Comparison of ENCODE assay signal across 12 cellular contexts in the genomic region with DNA sequence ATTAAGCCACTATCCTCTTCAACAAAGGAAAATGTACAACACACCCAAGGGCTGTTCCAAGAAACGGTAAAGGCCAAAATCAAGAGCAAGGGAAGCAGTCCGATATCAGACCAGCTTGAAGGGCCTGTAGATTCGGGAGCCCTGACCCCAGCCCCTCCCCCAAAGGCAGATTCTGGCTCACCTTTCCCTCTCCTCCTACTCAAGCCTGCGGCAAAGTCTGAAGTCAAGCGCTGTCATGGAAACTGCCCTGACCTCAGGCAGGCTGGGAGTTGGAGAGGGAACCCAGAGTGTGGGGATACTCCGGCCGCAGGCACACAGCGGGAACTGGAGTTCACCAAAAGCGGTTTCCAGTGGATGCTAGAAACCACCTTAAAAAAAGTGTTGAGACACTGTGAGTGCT. TPM values are rescaled to one million over a fixed set of nuclear protein-coding genes. Genes with fewer than 3 reads are reported as not detected.
DNase-seq lines count a peak whose midpoint lies in the region; ATAC-seq and TF ChIP-seq lines count a peak whose summit lies in the region.
"Had no signal": no experiment of that assay in that cellular context is flagged by ENCODE, and none has a peak within 500 bp of the region (broad histone marks: within the 10 kb centered on the region; RNA-seq: fewer than 3 reads in every experiment).

No MANE protein-coding gene starts in this region.

- H3K23ac ChIP-seq in mesenchymal stem cell (ENCODE audit: low read length in 2 of 2), result peak overlapping the region in 1 of 2 experiments; percentile 36

- no peak for TF ChIP-seq RAD21 in HCT116 (IDR thresholded peaks at IDR 0.05; ENCODE audit: low read depth)

- H3K27me3 ChIP-seq in BE2C (no peaks in the 10 kb centered on the region), HCT116 (ENCODE audit: insufficient read depth, low read length) (no peaks in the 10 kb centered on the region), mesenchymal stem cell (ENCODE audit: control insufficient read depth in 1 of 2, insufficient read depth in 1 of 2, low read length in 2 of 2) (no peaks in the 10 kb centered on the region)

- no peak overlapping the region for H2AK5ac ChIP-seq in mesenchymal stem cell (ENCODE audit: low read length, severe bottlenecking)

- peak overlapping the region; percentile 98; the same call in 1 of the 2 replicates for H3K4me3 ChIP-seq in BE2C (ENCODE audit: low read depth, low read length)
- H3K4me3 ChIP-seq in HCT116 (replicated peaks in 1 of 2; ENCODE audit: low read depth in 1 of 2, low read length in 2 of 2), result peak overlapping the region; percentile 95 to 98
- H3K4me3 ChIP-seq in mesenchymal stem cell (ENCODE audit: insufficient read depth in 1 of 2, low read depth in 1 of 2, low read length in 2 of 2), result peak overlapping the region in 1 of 2 experiments; percentile 95

- CTCF ChIA-PET in HCT116 (lab: Charles Lee), result no interaction called here
- CTCF ChIA-PET in activated CD8-positive, alpha-beta T cell treated with anti-CD3 and anti-CD28 coated beads, Interleukin-2, amount 10 ng/mL, durations not matched to agents 7 days and 5 days (lab: Charles Lee), result interaction anchor here (0.9 kb wide), 1 partner anchor 20 kb away, joined by 4 read pairs; no protein-coding TSS in a partner anchor

- peaks cover 7% of the 10 kb centered on the region; the same call in 1 of the 2 replicates for H4K20me1 ChIP-seq in HCT116 (ENCODE audit: insufficient read depth)

- no peak overlapping the region for H3K4ac ChIP-seq in mesenchymal stem cell (ENCODE audit: low read depth in 1 of 2, low read length in 2 of 2)

- DNase-seq in BE2C (no peak), HCT116 (ENCODE audit: low read depth, low spot score) (no peak), mesenchymal stem cell (no peak), ureter (ENCODE audit: low spot score) (no peak), kidney tubule cell (ENCODE audit: low spot score) (no peak), foreskin melanocyte (no peak)
- DNase-seq in activated CD8-positive, alpha-beta T cell treated with anti-CD3 and anti-CD28 coated beads, Interleukin-2, amount 10 ng/mL, durations not matched to agents 7 days and 5 days, result no peak
- DNase-seq: aorta; DMS53; NCI-H524; stimulated activated CD4-positive, alpha-beta T cell treated with anti-CD3 and anti-CD28 coated beads, Interleukin-4, amount 100 ng/mL, for 4 hours had no signal

- 95% methylated on average over 8 of the region's 9 CpGs for WGBS in mesenchymal stem cell

- H4K8ac ChIP-seq in mesenchymal stem cell (ENCODE audit: low read length), result no peak overlapping the region

- no peaks in the 10 kb centered on the region for H3K9me2 ChIP-seq in HCT116 (ENCODE audit: insufficient read depth)

- H2AFZ ChIP-seq in HCT116 (ENCODE audit: low read depth, low read length, poor library complexity, severe bottlenecking), result no peak overlapping the region
- H2AFZ ChIP-seq in mesenchymal stem cell (ENCODE audit: low read depth, low read length), result no peak overlapping the region

- no peaks in the 10 kb centered on the region for H3K27me3 Mint-ChIP-seq in activated CD8-positive, alpha-beta T cell treated with anti-CD3 and anti-CD28 coated beads, Interleukin-2, amount 10 ng/mL, durations not matched to agents 7 days and 5 days (ENCODE audit: low read depth)

- H3K27ac ChIP-seq in HCT116 (ENCODE audit: low read depth, low read length) (peak overlapping the region; percentile 97), mesenchymal stem cell (ENCODE audit: low read length, poor library complexity, severe bottlenecking) (no peak overlapping the region)

- peak overlapping the region; percentile 92 for H3K4me2 ChIP-seq in HCT116 (ENCODE audit: low read length)
- no peak overlapping the region for H3K4me2 ChIP-seq in mesenchymal stem cell (ENCODE audit: low read length, poor library complexity, severe bottlenecking)

- TF ChIP-seq CTCF in BE2C (IDR thresholded peaks at IDR 0.05; ENCODE audit: low read depth, low read length), result no peak
- TF ChIP-seq CTCF in HCT116 (IDR thresholded peaks at IDR 0.05 in 2 of 3, conservative IDR thresholded peaks at IDR 0.05 in 1 of 3; ENCODE audit: borderline replicate concordance in 1 of 3, insufficient read depth in 1 of 3, low read depth in 2 of 3, low read length in 2 of 3), result no peak

- H3K9me3 Mint-ChIP-seq in activated CD8-positive, alpha-beta T cell treated with anti-CD3 and anti-CD28 coated beads, Interleukin-2, amount 10 ng/mL, durations not matched to agents 7 days and 5 days (ENCODE audit: insufficient read depth), result no peaks in the 10 kb centered on the region

- peaks cover 57% of the 10 kb centered on the region for H3K36me3 Mint-ChIP-seq in activated CD8-positive, alpha-beta T cell treated with anti-CD3 and anti-CD28 coated beads, Interleukin-2, amount 10 ng/mL, durations not matched to agents 7 days and 5 days (ENCODE audit: low read depth)

- peak overlapping the region; percentile 50 for H3K27ac Mint-ChIP-seq in activated CD8-positive, alpha-beta T cell treated with anti-CD3 and anti-CD28 coated beads, Interleukin-2, amount 10 ng/mL, durations not matched to agents 7 days and 5 days

- no peak overlapping the region for H3K14ac ChIP-seq in mesenchymal stem cell (ENCODE audit: low read length in 2 of 2)

- no peak for TF ChIP-seq POLR2A in HCT116 (IDR thresholded peaks at IDR 0.05; ENCODE audit: borderline replicate concordance, extremely low read depth, insufficient read depth, insufficient read length)

- H2BK120ac ChIP-seq in mesenchymal stem cell (ENCODE audit: low read depth, low read length), result no peak overlapping the region

- no peak overlapping the region for H4K91ac ChIP-seq in mesenchymal stem cell (ENCODE audit: low read length)

- H3K9ac ChIP-seq in HCT116 (ENCODE audit: low read length) (peak overlapping the region; percentile 95), mesenchymal stem cell (ENCODE audit: low read length) (peak overlapping the region; percentile 96)

- no peak overlapping the region for H3K18ac ChIP-seq in mesenchymal stem cell (ENCODE audit: low read depth in 1 of 2, low read length in 2 of 2)

- RAD21 ChIA-PET in HCT116 (lab: Charles Lee; ENCODE audit: low non-redundant PET in 1 of 2, low total read pairs in 2 of 2, uncharacterized antibody in 2 of 2, unreplicated experiment in 2 of 2), result no interaction called here

- no peak overlapping the region for H2BK15ac ChIP-seq in mesenchymal stem cell (ENCODE audit: low read depth, poor library complexity, severe bottlenecking)

- peaks cover 91% of the 10 kb centered on the region for H3K79me2 ChIP-seq in HCT116 (ENCODE audit: insufficient read depth, low read length)

- H2BK12ac ChIP-seq in mesenchymal stem cell (ENCODE audit: low read length in 2 of 2), result peak overlapping the region in 1 of 2 experiments; percentile 8

- POLR2A ChIA-PET in HCT116 (lab: Charles Lee), result no interaction called here
- POLR2A ChIA-PET in activated CD8-positive, alpha-beta T cell treated with anti-CD3 and anti-CD28 coated beads, Interleukin-2, amount 10 ng/mL, durations not matched to agents 7 days and 5 days (lab: Charles Lee), result interaction anchor here (0.5 kb wide), 2 partner anchors 88 to 131 kb away, joined by 3 to 6 read pairs; no protein-coding TSS in a partner anchor

- peaks cover 33% of the 10 kb centered on the region for H3K4me1 Mint-ChIP-seq in activated CD8-positive, alpha-beta T cell treated with anti-CD3 and anti-CD28 coated beads, Interleukin-2, amount 10 ng/mL, durations not matched to agents 7 days and 5 days (ENCODE audit: low read depth)

- no peak for ATAC-seq in HCT116
- no peak for ATAC-seq in activated CD8-positive, alpha-beta T cell treated with anti-CD3 and anti-CD28 coated beads, Interleukin-2, amount 10 ng/mL, durations not matched to agents 7 days and 5 days
- no peak for ATAC-seq in HG02588 (IDR thresholded peaks at IDR 0.05; ENCODE audit: unreplicated experiment)

- intact Hi-C loops in HCT116 (cut with micrococcal nuclease), result no loop called here

- H3K36me3 ChIP-seq in BE2C (peaks cover 62% of the 10 kb centered on the region), HCT116 (ENCODE audit: control insufficient read depth in 1 of 2, insufficient read depth in 2 of 2, low read length in 2 of 2) (peaks cover 43 to 65% of the 10 kb centered on the region in 2 experiments), mesenchymal stem cell (ENCODE audit: control insufficient read depth in 1 of 2, insufficient read depth in 2 of 2, low read depth in 1 of 2, low read length in 2 of 2) (peaks cover 59 to 62% of the 10 kb centered on the region in 2 experiments)

- H3K9me3 ChIP-seq in BE2C (no peaks in the 10 kb centered on the region), HCT116 (ENCODE audit: control insufficient read depth in 1 of 2, insufficient read depth in 1 of 2, low read depth in 1 of 2, low read length in 2 of 2) (no peaks in the 10 kb centered on the region), mesenchymal stem cell (ENCODE audit: control insufficient read depth, low read length) (no peaks in the 10 kb centered on the region)

- BruUV-seq in HCT116 (replicated peaks; lab: Mats Ljungman, UMichigan), result no TSS peak

- peaks cover 31% of the 10 kb centered on the region for H3K79me1 ChIP-seq in mesenchymal stem cell (replicated peaks; ENCODE audit: low read length, poor library complexity, severe bottlenecking)

- peaks cover 23% of the 10 kb centered on the region for H3K4me1 ChIP-seq in BE2C
- H3K4me1 ChIP-seq in HCT116 (ENCODE audit: control insufficient read depth in 1 of 2, insufficient read depth in 2 of 2, low read length in 2 of 2), result peaks cover 15 to 34% of the 10 kb centered on the region in 2 experiments
- H3K4me1 ChIP-seq in mesenchymal stem cell (ENCODE audit: control insufficient read depth, insufficient read depth, low read depth, low read length), result peaks cover 43% of the 10 kb centered on the region

- H2BK5ac ChIP-seq in mesenchymal stem cell (ENCODE audit: low read depth, low read length, poor library complexity, severe bottlenecking), result no peak overlapping the region

- H3K4me3 Mint-ChIP-seq in activated CD8-positive, alpha-beta T cell treated with anti-CD3 and anti-CD28 coated beads, Interleukin-2, amount 10 ng/mL, durations not matched to agents 7 days and 5 days, result peak overlapping the region; percentile 91

RNA-seq across cellular contexts. Expression of a gene that starts 1.8 kb away (rescaled TPM):
- polyA plus RNA-seq in BE2C (2012; ENCODE audit: insufficient read depth, insufficient read length, low read depth), result 427 TPM
- total RNA-seq in HCT116 (2021; ENCODE audit: unreplicated experiment) (280 TPM), ureter (64.2 TPM)
- 200 and 207 TPM in 2 replicates for polyA plus RNA-seq in HCT116 (2012)
- 100 to 1,000 TPM; 269 to 273 TPM for total RNA-seq in activated CD8-positive, alpha-beta T cell treated with anti-CD3 and anti-CD28 coated beads, Interleukin-2, amount 10 ng/mL, durations not matched to agents 7 days and 5 days
- polyA plus RNA-seq in mesenchymal stem cell (2013, experiment 1 of 2), result 44.0 TPM
- 42.6 TPM for polyA plus RNA-seq in mesenchymal stem cell (2013, experiment 2 of 2)

RNA-seq across cellular contexts. Expression of a gene that starts 1.9 kb away (rescaled TPM):
- 729 TPM for polyA plus RNA-seq in BE2C (2012; ENCODE audit: insufficient read depth, insufficient read length, low read depth)
- total RNA-seq in HCT116 (2021; ENCODE audit: unreplicated experiment), result 208 TPM
- polyA plus RNA-seq in HCT116 (2012), result 367 and 443 TPM in 2 replicates
- total RNA-seq in activated CD8-positive, alpha-beta T cell treated with anti-CD3 and anti-CD28 coated beads, Interleukin-2, amount 10 ng/mL, durations not matched to agents 7 days and 5 days, result 100 to 1,000 TPM; 122 TPM
- 263 TPM for polyA plus RNA-seq in mesenchymal stem cell (2013, experiment 1 of 2)
- polyA plus RNA-seq in mesenchymal stem cell (2013, experiment 2 of 2), result 272 TPM
- 70.3 TPM for total RNA-seq in ureter

RNA-seq across cellular contexts. Expression of a gene that starts 12.4 kb away (rescaled TPM):
- 3.5 TPM for polyA plus RNA-seq in BE2C (2012; ENCODE audit: insufficient read depth, insufficient read length, low read depth)
- total RNA-seq in HCT116 (2021; ENCODE audit: unreplicated experiment) (1.2 TPM), ureter (0.29 TPM)
- polyA plus RNA-seq in HCT116 (2012), result 0.56 and 0.90 TPM in 2 replicates
- total RNA-seq in activated CD8-positive, alpha-beta T cell treated with anti-CD3 and anti-CD28 coated beads, Interleukin-2, amount 10 ng/mL, durations not matched to agents 7 days and 5 days, result under 1 TPM; 0.18 to 0.55 TPM
- polyA plus RNA-seq in mesenchymal stem cell (2013, experiment 1 of 2), result 0.68 TPM
- polyA plus RNA-seq in mesenchymal stem cell (2013, experiment 2 of 2), result 1.1 TPM

RNA-seq across cellular contexts. Expression of a gene that starts 18.5 kb away (rescaled TPM):
- polyA plus RNA-seq in BE2C (2012; ENCODE audit: insufficient read depth, insufficient read length, low read depth), result 2,008 TPM
- total RNA-seq in HCT116 (2021; ENCODE audit: unreplicated experiment) (554 TPM), ureter (498 TPM)
- 393 and 453 TPM in 2 replicates for polyA plus RNA-seq in HCT116 (2012)
- 100 to 1,000 TPM; 756 to 778 TPM for total RNA-seq in activated CD8-positive, alpha-beta T cell treated with anti-CD3 and anti-CD28 coated beads, Interleukin-2, amount 10 ng/mL, durations not matched to agents 7 days and 5 days
- polyA plus RNA-seq in mesenchymal stem cell (2013, experiment 1 of 2), result 494 TPM
- polyA plus RNA-seq in mesenchymal stem cell (2013, experiment 2 of 2), result 496 TPM

RNA-seq across cellular contexts. Expression of a gene that starts 21.6 kb away (rescaled TPM):
- 23.0 TPM for polyA plus RNA-seq in BE2C (2012; ENCODE audit: insufficient read depth, insufficient read length, low read depth)
- 51.5 TPM for total RNA-seq in HCT116 (2021; ENCODE audit: unreplicated experiment)
- 44.1 and 45.7 TPM in 2 replicates for polyA plus RNA-seq in HCT116 (2012)
- total RNA-seq in activated CD8-positive, alpha-beta T cell treated with anti-CD3 and anti-CD28 coated beads, Interleukin-2, amount 10 ng/mL, durations not matched to agents 7 days and 5 days, result 10 to 100 TPM; 48.6 to 50.4 TPM
- polyA plus RNA-seq in mesenchymal stem cell (2013, experiment 1 of 2), result 50.1 TPM
- polyA plus RNA-seq in mesenchymal stem cell (2013, experiment 2 of 2), result 48.6 TPM
- total RNA-seq in ureter, result 58.9 TPM
